In the genomic region with DNA sequence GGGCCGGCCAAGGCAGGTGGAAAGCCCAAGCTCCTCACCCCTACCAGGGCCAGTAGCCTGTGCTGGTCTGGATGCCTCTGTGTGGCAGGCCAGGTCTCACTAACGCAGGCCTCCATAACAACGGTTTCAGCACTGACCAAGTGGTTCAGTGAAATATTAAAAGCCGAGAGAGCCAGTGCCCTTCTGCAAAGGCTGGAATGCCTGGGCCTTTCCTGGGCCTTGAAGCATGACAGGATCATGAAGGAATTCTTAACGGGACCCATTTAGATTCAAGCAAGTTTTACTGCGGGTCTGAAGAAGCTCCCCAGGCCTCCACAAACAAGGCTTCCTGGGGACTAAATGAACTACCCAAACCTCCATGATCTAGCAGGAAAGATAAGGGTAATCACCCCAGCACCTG, we compare ENCODE assay signal across 25 cellular contexts. TPM values are rescaled to one million over a fixed set of nuclear protein-coding genes. Genes with fewer than 3 reads are reported as not detected.
"Had no signal": no experiment of that assay in that cellular context is flagged by ENCODE, and none has a peak within 500 bp of the region (broad histone marks: within the 10 kb centered on the region; RNA-seq: fewer than 3 reads in every experiment).

No MANE protein-coding gene starts in this region.

- DNase-seq: activated CD4-positive, alpha-beta T cell treated with anti-CD3 and anti-CD28 coated beads for 36 hours; activated CD8-positive, alpha-beta memory T cell treated with anti-CD3 and anti-CD28 coated beads, Interleukin-2, amount 50 U/mL, for 4 hours; activated CD8-positive, alpha-beta T cell treated with anti-CD3 and anti-CD28 coated beads for 36 hours; activated naive CD4-positive, alpha-beta T cell treated with anti-CD3 and anti-CD28 coated beads, Interleukin-2, amount 50 U/mL, for 16 hours; activated naive CD8-positive, alpha-beta T cell treated with anti-CD3 and anti-CD28 coated beads, Interleukin-2, amount 10 ng/mL, durations not matched to agents 7 days and 5 days; adrenal gland; anterior cingulate cortex; caudate nucleus; NCI-H1092; NCI-H1417 treated with DMSO at 0.1 percent for 48 hours; NCI-H187; NCI-H2081; NCI-H510A treated with DMSO at 0.1 percent for 48 hours; NK-92 treated with Interleukin-12 subunit alpha and Interleukin-12 subunit beta, amount 100 ng/mL, for 24 hours; OCI-M1; Right ventricle myocardium superior; SK-N-SH; T-helper 1 cell had no signal

- H3K36me3 ChIP-seq: adrenal gland, SJCRH30, WERI-Rb-1 had no signal

- ATAC-seq: activated CD4-positive, alpha-beta T cell treated with anti-CD3 and anti-CD28 coated beads for 36 hours; activated CD8-positive, alpha-beta T cell treated with anti-CD3 and anti-CD28 coated beads for 36 hours; Panc1 had no signal

- H3K27ac ChIP-seq: adrenal gland, KMS-11, RWPE1, SJCRH30, WERI-Rb-1 had no signal

- H3K4me1 Mint-ChIP-seq: activated naive CD8-positive, alpha-beta T cell treated with anti-CD3 and anti-CD28 coated beads, Interleukin-2, amount 10 ng/mL, durations not matched to agents 7 days and 5 days had no signal

- H3K4me3 ChIP-seq: adrenal gland, SJCRH30 had no signal

- H3K27me3 Mint-ChIP-seq: activated CD4-positive, alpha-beta T cell treated with anti-CD3 and anti-CD28 coated beads for 36 hours; activated CD8-positive, alpha-beta T cell treated with anti-CD3 and anti-CD28 coated beads for 36 hours had no signal

- H3K27me3 ChIP-seq: adrenal gland, SJCRH30 had no signal

- H3K4me2 ChIP-seq: KMS-11, SK-N-SH had no signal

- H3K4me1 ChIP-seq: adrenal gland had no signal

- H3K4me3 Mint-ChIP-seq: activated CD4-positive, alpha-beta T cell treated with anti-CD3 and anti-CD28 coated beads for 36 hours; activated CD8-positive, alpha-beta T cell treated with anti-CD3 and anti-CD28 coated beads for 36 hours; activated naive CD8-positive, alpha-beta T cell treated with anti-CD3 and anti-CD28 coated beads, Interleukin-2, amount 10 ng/mL, durations not matched to agents 7 days and 5 days had no signal

- H3K9me3 ChIP-seq: adrenal gland, SJCRH30, SK-N-SH had no signal

- H3K9ac ChIP-seq: KMS-11, SK-N-SH had no signal

- H3K36me3 Mint-ChIP-seq: activated naive CD8-positive, alpha-beta T cell treated with anti-CD3 and anti-CD28 coated beads, Interleukin-2, amount 10 ng/mL, durations not matched to agents 7 days and 5 days had no signal

- H3K9me3 Mint-ChIP-seq: activated CD8-positive, alpha-beta T cell treated with anti-CD3 and anti-CD28 coated beads for 36 hours; activated naive CD8-positive, alpha-beta T cell treated with anti-CD3 and anti-CD28 coated beads, Interleukin-2, amount 10 ng/mL, durations not matched to agents 7 days and 5 days had no signal

- H3K27ac Mint-ChIP-seq: activated CD4-positive, alpha-beta T cell treated with anti-CD3 and anti-CD28 coated beads for 36 hours; activated CD8-positive, alpha-beta T cell treated with anti-CD3 and anti-CD28 coated beads for 36 hours; activated naive CD8-positive, alpha-beta T cell treated with anti-CD3 and anti-CD28 coated beads, Interleukin-2, amount 10 ng/mL, durations not matched to agents 7 days and 5 days had no signal

RNA-seq across cellular contexts. Expression of gene ADAD2, which starts 16.3 kb away (rescaled TPM):
- total RNA-seq: activated naive CD8-positive, alpha-beta T cell treated with anti-CD3 and anti-CD28 coated beads, Interleukin-2, amount 10 ng/mL, durations not matched to agents 7 days and 5 days; MCF 10A; T-helper 2 cell treated with Interferon-gamma antibody and Interleukin-4, amounts not matched to agents 100 ng/mL and 5 ng/mL, for 36 hours had no signal
- polyA plus RNA-seq: SK-N-SH had no signal

RNA-seq across cellular contexts. Expression of gene KCNG4, which starts 32.5 kb away (rescaled TPM):
- total RNA-seq: activated CD4-positive, alpha-beta T cell treated with anti-CD3 and anti-CD28 coated beads for 36 hours; activated CD8-positive, alpha-beta T cell treated with anti-CD3 and anti-CD28 coated beads for 36 hours; activated naive CD8-positive, alpha-beta T cell treated with anti-CD3 and anti-CD28 coated beads, Interleukin-2, amount 10 ng/mL, durations not matched to agents 7 days and 5 days; MCF 10A; Right ventricle myocardium superior; T-helper 2 cell treated with Interferon-gamma antibody and Interleukin-4, amounts not matched to agents 100 ng/mL and 5 ng/mL, for 36 hours had no signal
- polyA plus RNA-seq: SK-N-SH had no signal
